Comparison of ENCODE assay signal across 10 cellular contexts in the genomic region with DNA sequence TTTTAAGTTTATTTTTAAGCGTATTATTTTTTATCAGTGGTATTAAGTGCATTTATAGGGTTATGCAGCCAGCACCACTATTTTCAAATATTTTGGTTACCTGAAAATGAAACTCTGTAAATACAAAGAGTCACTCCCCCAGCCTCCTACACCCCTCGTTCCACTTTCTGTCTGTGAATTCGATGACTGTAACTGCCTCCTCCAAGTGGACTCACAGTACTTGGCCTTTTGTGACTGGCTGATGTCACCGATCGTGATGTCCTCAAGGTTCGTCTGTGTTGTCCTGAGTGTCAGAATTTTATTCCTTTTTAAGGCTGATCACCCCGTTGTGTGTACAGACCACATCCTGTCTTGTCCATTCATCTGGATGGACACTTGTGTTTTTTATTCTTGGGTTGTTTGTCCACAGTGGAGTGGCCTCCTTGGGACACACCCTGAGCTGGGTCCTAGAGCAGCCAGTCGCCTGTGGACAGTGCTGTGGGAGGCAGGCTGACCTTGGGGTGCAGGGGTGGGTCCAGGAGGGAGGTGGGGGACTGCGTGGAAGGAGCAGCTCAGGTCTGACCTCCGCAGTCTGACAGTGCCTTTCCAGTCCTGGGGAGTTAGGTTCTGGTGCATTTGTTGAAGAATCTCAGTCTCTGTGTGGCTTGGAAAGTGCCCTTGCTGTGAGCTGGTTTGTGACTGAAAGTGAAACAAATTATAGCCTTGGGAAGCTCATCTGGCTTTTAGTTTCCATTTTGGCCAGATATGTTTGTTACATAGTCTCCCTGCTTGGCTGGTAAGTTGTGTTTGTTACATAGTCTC. TPM values are rescaled to one million over a fixed set of nuclear protein-coding genes. Genes with fewer than 3 reads are reported as not detected.
A peak's percentile ranks its signal among the peaks of the same experiment; 100 is the strongest.
DNase-seq lines count a peak whose midpoint lies in the region; ATAC-seq, FAIRE-seq and TF ChIP-seq lines count a peak whose summit lies in the region.
"Had no signal": no experiment of that assay in that cellular context is flagged by ENCODE, and none has a peak within 500 bp of the region (broad histone marks: within the 10 kb centered on the region; RNA-seq: fewer than 3 reads in every experiment).

No MANE protein-coding gene starts in this region.

- H3K4me3 Mint-ChIP-seq in activated naive CD8-positive, alpha-beta T cell treated with anti-CD3 and anti-CD28 coated beads, Interleukin-2, amount 50 U/mL, for 24 hours, result peak overlapping the region; percentile 33
- H3K4me3 Mint-ChIP-seq: dendritic cell treated with granulocyte-macrophage colony-stimulating factor and Interleukin-4, amounts not matched to agents 40 ng/mL and 50 ng/mL, for 4 days had no signal

- H3K27me3 Mint-ChIP-seq in activated naive CD8-positive, alpha-beta T cell treated with anti-CD3 and anti-CD28 coated beads, Interleukin-2, amount 50 U/mL, for 24 hours, result no peaks in the 10 kb centered on the region
- H3K27me3 Mint-ChIP-seq: dendritic cell treated with granulocyte-macrophage colony-stimulating factor and Interleukin-4, amounts not matched to agents 40 ng/mL and 50 ng/mL, for 4 days had no signal

- ATAC-seq in right cardiac atrium (no peak), HG03039 (IDR thresholded peaks at IDR 0.05; ENCODE audit: unreplicated experiment) (peak; percentile 73), upper lobe of right lung (peak; percentile 25)
- ATAC-seq in activated naive CD8-positive, alpha-beta T cell treated with anti-CD3 and anti-CD28 coated beads, Interleukin-2, amount 50 U/mL, for 24 hours, result peak; percentile 48

- H3K27me3 ChIP-seq in right cardiac atrium (ENCODE audit: control insufficient read depth, insufficient read depth) (no peaks in the 10 kb centered on the region), right atrium auricular region (no peaks in the 10 kb centered on the region), upper lobe of right lung (no peaks in the 10 kb centered on the region), brain microvascular endothelial cell (replicated peaks) (no peaks in the 10 kb centered on the region)
- H3K27me3 ChIP-seq: BLaER1 had no signal

- intact Hi-C loops in right cardiac atrium (cut with DNase I), result no loop called here
- intact Hi-C loops in upper lobe of right lung (cut with DNase I), result no loop called here

- in situ Hi-C loops in brain microvascular endothelial cell (cut with HindIII; ENCODE audit: low pct_ligation_motif_present, low sequenced_read_pairs), result no loop called here

- H3K36me3 ChIP-seq in right atrium auricular region (peaks cover 68% of the 10 kb centered on the region), upper lobe of right lung (peaks cover 90% of the 10 kb centered on the region), brain microvascular endothelial cell (replicated peaks) (peaks cover 56% of the 10 kb centered on the region)

- no peak for TF ChIP-seq CTCF in right atrium auricular region (IDR thresholded peaks at IDR 0.05)
- no peak for TF ChIP-seq CTCF in upper lobe of right lung (IDR thresholded peaks at IDR 0.05)
- TF ChIP-seq CTCF in brain microvascular endothelial cell (IDR thresholded peaks at IDR 0.05; ENCODE audit: low read depth, low read length, missing control alignments), result no peak

- H3K4me3 ChIP-seq in right cardiac atrium (ENCODE audit: low read length) (no peak overlapping the region), right atrium auricular region (no peak overlapping the region), upper lobe of right lung (no peak overlapping the region), brain microvascular endothelial cell (ENCODE audit: low read depth, low read length) (no peak overlapping the region)
- H3K4me3 ChIP-seq: BLaER1 had no signal

- peak overlapping the region; percentile 82 for H3K27ac Mint-ChIP-seq in activated naive CD8-positive, alpha-beta T cell treated with anti-CD3 and anti-CD28 coated beads, Interleukin-2, amount 50 U/mL, for 24 hours
- H3K27ac Mint-ChIP-seq: dendritic cell treated with granulocyte-macrophage colony-stimulating factor and Interleukin-4, amounts not matched to agents 40 ng/mL and 50 ng/mL, for 4 days had no signal

- peaks cover 50% of the 10 kb centered on the region for H3K36me3 Mint-ChIP-seq in activated naive CD8-positive, alpha-beta T cell treated with anti-CD3 and anti-CD28 coated beads, Interleukin-2, amount 50 U/mL, for 24 hours (ENCODE audit: low read depth)

- no peaks in the 10 kb centered on the region for H3K9me3 ChIP-seq in right cardiac atrium (ENCODE audit: control insufficient read depth, low read length)
- H3K9me3 ChIP-seq in right atrium auricular region, result no peaks in the 10 kb centered on the region
- H3K9me3 ChIP-seq in upper lobe of right lung, result no peaks in the 10 kb centered on the region
- H3K9me3 ChIP-seq: BLaER1 had no signal

- DNase-seq in right cardiac atrium, result peak in 2 of 3 donors; percentile 7 to 31
- no peak for DNase-seq in right atrium auricular region (ENCODE audit: low spot score)
- DNase-seq in activated naive CD8-positive, alpha-beta T cell treated with anti-CD3 and anti-CD28 coated beads, Interleukin-2, amount 50 U/mL, for 24 hours, result no peak
- peak; percentile 53 for DNase-seq in upper lobe of right lung
- no peak for DNase-seq in NCI-H774 (lab: John Stamatoyannopoulos, UW)
- no peak for DNase-seq in urothelium cell line (ENCODE audit: low spot score)
- DNase-seq in brain microvascular endothelial cell, result no peak

- H3K4me1 ChIP-seq in right cardiac atrium (ENCODE audit: control insufficient read depth, insufficient read depth, low read length), result no peaks in the 10 kb centered on the region
- peaks cover 0 to 5% of the 10 kb centered on the region in 2 donors for H3K4me1 ChIP-seq in right atrium auricular region
- no peaks in the 10 kb centered on the region for H3K4me1 ChIP-seq in upper lobe of right lung

- WGBS in right cardiac atrium, result 86% methylated on average over 10 of the region's 10 CpGs

- FAIRE-seq in urothelium cell line (lab: Jason Lieb, UNC), result no peak

- no peaks in the 10 kb centered on the region for H3K9me3 Mint-ChIP-seq in activated naive CD8-positive, alpha-beta T cell treated with anti-CD3 and anti-CD28 coated beads, Interleukin-2, amount 50 U/mL, for 24 hours
- H3K9me3 Mint-ChIP-seq: dendritic cell treated with granulocyte-macrophage colony-stimulating factor and Interleukin-4, amounts not matched to agents 40 ng/mL and 50 ng/mL, for 4 days had no signal

- H3K27ac ChIP-seq in right cardiac atrium (ENCODE audit: low read length) (no peak overlapping the region), right atrium auricular region (no peak overlapping the region), upper lobe of right lung (no peak overlapping the region), brain microvascular endothelial cell (no peak overlapping the region)
- H3K27ac ChIP-seq: BLaER1 had no signal

- H3K4me1 Mint-ChIP-seq in activated naive CD8-positive, alpha-beta T cell treated with anti-CD3 and anti-CD28 coated beads, Interleukin-2, amount 50 U/mL, for 24 hours, result peaks cover 46% of the 10 kb centered on the region

RNA-seq across cellular contexts. Expression of gene MTG1, which starts 6.9 kb away (rescaled TPM):
- total RNA-seq in right cardiac atrium (10 to 100 TPM; 17.2 to 21.7 (median 19.9) TPM), right atrium auricular region (10 to 100 TPM in 1 of 2 donors, 1 to 10 TPM in 1; 9.9 to 15.1 TPM), upper lobe of right lung (33.0 TPM)
- polyA plus RNA-seq in right cardiac atrium, result 25.3 TPM

RNA-seq across cellular contexts. Expression of gene PAOX, which starts 21.8 kb away (rescaled TPM):
- total RNA-seq in right cardiac atrium (1 to 10 TPM; 2.9 to 3.4 (median 3.2) TPM), right atrium auricular region (1 to 10 TPM; 2.4 to 3.5 TPM), upper lobe of right lung (6.0 TPM)
- 2.7 TPM for polyA plus RNA-seq in right cardiac atrium

RNA-seq across cellular contexts. Expression of gene SPRN, which starts 23.6 kb away (rescaled TPM):
- total RNA-seq in right cardiac atrium (not detected), right atrium auricular region (not detected), upper lobe of right lung (not detected)
- polyA plus RNA-seq in right cardiac atrium, result 0.11 TPM

RNA-seq across cellular contexts. Expression of gene ECHS1, which starts 27.7 kb away (rescaled TPM):
- total RNA-seq in right cardiac atrium, result 100 to 1,000 TPM in 2 of 4 donors, 10 to 100 TPM in 2; 91.0 to 124 (median 107) TPM
- polyA plus RNA-seq in right cardiac atrium, result 177 TPM
- total RNA-seq in right atrium auricular region, result 100 to 1,000 TPM in 1 of 2 donors, 10 to 100 TPM in 1; 89.8 to 146 TPM
- total RNA-seq in upper lobe of right lung, result 55.8 TPM

RNA-seq across cellular contexts. Expression of gene FUOM, which starts 43.0 kb away (rescaled TPM):
- 10 to 100 TPM; 19.7 to 25.0 (median 21.8) TPM for total RNA-seq in right cardiac atrium
- polyA plus RNA-seq in right cardiac atrium, result 26.9 TPM
- 10 to 100 TPM in 1 of 2 donors, 1 to 10 TPM in 1; 9.8 to 32.6 TPM for total RNA-seq in right atrium auricular region
- total RNA-seq in upper lobe of right lung, result 21.2 TPM

Comparison
In these comparisons a context has a peak if more than half of its experiments do, and no peak if none do; other contexts are left out.
1. DNase-seq: peak in right cardiac atrium (2 of 3) and upper lobe of right lung (single experiment); none in right atrium auricular region (single experiment), activated naive CD8-positive, alpha-beta T cell treated with anti-CD3 and anti-CD28 coated beads, Interleukin-2, amount 50 U/mL, for 24 hours (single experiment), NCI-H774 (single experiment), urothelium cell line (single experiment) and brain microvascular endothelial cell (single experiment).
2. ATAC-seq: peak in HG03039 (single experiment), activated naive CD8-positive, alpha-beta T cell treated with anti-CD3 and anti-CD28 coated beads, Interleukin-2, amount 50 U/mL, for 24 hours (single experiment) and upper lobe of right lung (single experiment); none in right cardiac atrium (0 of 2).